Comparison of ENCODE assay signal across 11 cellular contexts in genomic region chr5:23411200-23411599, GRCh38.
"Had no signal": no experiment of that assay in that cellular context is flagged by ENCODE, and none has a peak within 500 bp of the region (broad histone marks: within the 10 kb centered on the region; RNA-seq: fewer than 3 reads in every experiment).

No MANE protein-coding gene starts in this region.

- DNase-seq: activated naive CD4-positive, alpha-beta T cell treated with anti-CD3 and anti-CD28 coated beads, Interleukin-2, amount 50 U/mL, for 16 hours; activated T-cell treated with anti-CD3 and anti-CD28 coated beads, Interleukin-2, amount 50 U/mL, for 1 hour; caudate nucleus; effector memory CD4-positive, alpha-beta T cell; gastrocnemius medialis; left ventricle myocardium superior; stimulated activated CD4-positive, alpha-beta T cell treated with anti-CD3 and anti-CD28 coated beads, Interleukin-15, amount 100 ng/mL, for 24 hours; stimulated activated CD4-positive, alpha-beta T cell treated with anti-CD3 and anti-CD28 coated beads, Interleukin-4, amount 100 ng/mL, for 24 hours; stimulated activated naive CD8-positive, alpha-beta T cell treated with anti-CD3 and anti-CD28 coated beads, Interleukin-15, amount 100 ng/mL, for 72 hours had no signal

- H3K4me1 Mint-ChIP-seq: stimulated activated naive CD8-positive, alpha-beta T cell treated with anti-CD3 and anti-CD28 coated beads, Interleukin-15, amount 100 ng/mL, for 72 hours had no signal

- H3K9ac ChIP-seq: parathyroid adenoma had no signal

- H3K27ac ChIP-seq: coronary artery, gastrocnemius medialis, parathyroid adenoma had no signal

- ATAC-seq: gastrocnemius medialis; left ventricle myocardium superior; stimulated activated naive CD8-positive, alpha-beta T cell treated with anti-CD3 and anti-CD28 coated beads, Interleukin-15, amount 100 ng/mL, for 72 hours had no signal

- H3K9me3 ChIP-seq: gastrocnemius medialis had no signal

- H3K27me3 ChIP-seq: gastrocnemius medialis had no signal

- H3K27me3 Mint-ChIP-seq: stimulated activated naive CD8-positive, alpha-beta T cell treated with anti-CD3 and anti-CD28 coated beads, Interleukin-15, amount 100 ng/mL, for 72 hours had no signal

- H3K4me3 ChIP-seq: coronary artery, gastrocnemius medialis had no signal

- H3K4me3 Mint-ChIP-seq: stimulated activated naive CD8-positive, alpha-beta T cell treated with anti-CD3 and anti-CD28 coated beads, Interleukin-15, amount 100 ng/mL, for 72 hours had no signal

- H2AFZ ChIP-seq: parathyroid adenoma had no signal

- H3K36me3 ChIP-seq: gastrocnemius medialis had no signal

- H3K4me1 ChIP-seq: gastrocnemius medialis, parathyroid adenoma had no signal
